In genomic region chr9:5838884-5839571, GRCh38 we compare ENCODE assay signal across 1 cellular context.
TF ChIP-seq lines count a peak whose summit lies in the region.

No MANE protein-coding gene starts in this region.

TF ChIP-seq in A549, 52 proteins besides CTCF, POLR2A, EP300 and RAD21 (continued from another document):
- TF ChIP-seq REST (IDR thresholded peaks at IDR 0.05): no peak
- TF ChIP-seq FOSB (CRISPR knock-in tag; IDR thresholded peaks at IDR 0.05): 0 out of 2 replicates have a peak, but pooled peaks have one; percentile 45
- TF ChIP-seq RARB (CRISPR knock-in tag; IDR thresholded peaks at IDR 0.05): peak; percentile 49; the same call in 1 of the 2 replicates
- TF ChIP-seq FOXS1 (CRISPR knock-in tag; IDR thresholded peaks at IDR 0.05): peak; percentile 69
- no peak for TF ChIP-seq POLR2AphosphoS2 (conservative IDR thresholded peaks at IDR 0.05; ENCODE audit: low read length)
- TF ChIP-seq HES2 (IDR thresholded peaks at IDR 0.05): 0 out of 2 replicates have a peak, but pooled peaks have one; percentile 10
- peak; percentile 36 to 44; a peak in 1 of 5 replicates for TF ChIP-seq JUN (IDR thresholded peaks at IDR 0.05)
- TF ChIP-seq E2F6 (IDR thresholded peaks at IDR 0.05; ENCODE audit: borderline replicate concordance, low read depth): peak; percentile 58; the same call in 1 of the 2 replicates
- peak; percentile 100 for TF ChIP-seq MAFK (IDR thresholded peaks at IDR 0.05; ENCODE audit: partially characterized antibody)
- no peak for TF ChIP-seq RNF2 (IDR thresholded peaks at IDR 0.05; ENCODE audit: borderline replicate concordance, low read depth)
- TF ChIP-seq KDM1A (IDR thresholded peaks at IDR 0.05; ENCODE audit: low read depth): no peak
- TF ChIP-seq NFE2L2 (conservative IDR thresholded peaks at IDR 0.05; ENCODE audit: low read length): peak; percentile 99
- TF ChIP-seq CEBPB (IDR thresholded peaks at IDR 0.05): peak in 1 of 2 experiments; percentile 70; a peak in 2 of 4 replicates
- peak; percentile 37; the same call in 1 of the 3 replicates for TF ChIP-seq BCL3 (IDR thresholded peaks at IDR 0.05)
- no peak for TF ChIP-seq EHF (CRISPR knock-in tag; IDR thresholded peaks at IDR 0.05)
- peak; percentile 80 for TF ChIP-seq MAX (IDR thresholded peaks at IDR 0.05)
- TF ChIP-seq HDAC2 (IDR thresholded peaks at IDR 0.05): no peak
- peak; percentile 53; the same call in 1 of the 2 replicates for TF ChIP-seq GATA3 (IDR thresholded peaks at IDR 0.05; ENCODE audit: borderline replicate concordance)
- no peak for TF ChIP-seq MAZ (IDR thresholded peaks at IDR 0.05; ENCODE audit: borderline replicate concordance, low read depth, low read length)
- no peak for TF ChIP-seq TP53 (CRISPR knock-in tag; IDR thresholded peaks at IDR 0.05)
- TF ChIP-seq FOSL2 (IDR thresholded peaks at IDR 0.05): 0 out of 2 replicates have a peak, but pooled peaks have one; percentile 53
- TF ChIP-seq FOSL2 (CRISPR knock-in tag; IDR thresholded peaks at IDR 0.05): peak; percentile 95
- TF ChIP-seq ZNF302 (CRISPR knock-in tag; IDR thresholded peaks at IDR 0.05): peak; percentile 67; the same call in 1 of the 2 replicates
